15 cellular contexts compared by ENCODE assay signal in genomic region chr1:53340660-53341520, GRCh38. TPM values are rescaled to one million over a fixed set of nuclear protein-coding genes. Genes with fewer than 3 reads are reported as not detected.
DNase-seq lines count a peak whose midpoint lies in the region; ATAC-seq, FAIRE-seq and TF ChIP-seq lines count a peak whose summit lies in the region.
"Had no signal": no experiment of that assay in that cellular context is flagged by ENCODE, and none has a peak within 500 bp of the region (broad histone marks: within the 10 kb centered on the region; RNA-seq: fewer than 3 reads in every experiment).

No MANE protein-coding gene starts in this region.

- DNase-seq in stimulated activated naive CD4-positive, alpha-beta T cell treated with Interleukin-2 at 50 U/mL for 16 hours (lab: John Stamatoyannopoulos, UW), result peak; percentile 36
- no peak for DNase-seq in stimulated activated naive CD4-positive, alpha-beta T cell (lab: John Stamatoyannopoulos, UW)
- DNase-seq in K562 (ENCODE audit: extremely low read depth in 1 of 4, low spot score in 3 of 4), result no peak
- DNase-seq in stimulated activated CD4-positive, alpha-beta T cell treated with anti-CD3 and anti-CD28 coated beads, Interleukin-1b, Interleukin-23, amount 100 ng/mL, for 48 hours, result peak; percentile 68
- DNase-seq in medulla oblongata (ENCODE audit: extremely low spot score), result no peak
- no peak for DNase-seq in GM19240 (ENCODE audit: insufficient read length, low spot score)
- no peak for DNase-seq in NCI-H1694 treated with DMSO at 0.1 percent for 48 hours (lab: John Stamatoyannopoulos, UW)
- DNase-seq: amygdala, NCI-H1092 treated with DMSO at 0.1 percent for 48 hours, SHP77 had no signal

- BruUV-seq in K562 (replicated peaks; lab: Mats Ljungman, UMichigan), result no TSS peak

- H2AFZ ChIP-seq in K562 (ENCODE audit: low read depth, low read length), result no peak overlapping the region

- no peak for TF ChIP-seq RAD21 in K562 (CRISPR knock-in tag; conservative IDR thresholded peaks at IDR 0.05 in 1 of 2, IDR thresholded peaks at IDR 0.05 in 1 of 2)

- no peaks in the 10 kb centered on the region for H3K79me2 ChIP-seq in K562 (ENCODE audit: control insufficient read depth, insufficient read depth, low read length)

- H3K4me3 ChIP-seq in K562, result no peak overlapping the region
- H3K4me3 ChIP-seq: heart left ventricle, pancreas had no signal

- TF ChIP-seq EP300 in K562 (IDR thresholded peaks at IDR 0.05; ENCODE audit: low read length), result no peak

- no peak for FAIRE-seq in K562 (lab: Jason Lieb, UNC)
- FAIRE-seq: colon, pancreas had no signal

- H3K36me3 ChIP-seq in K562 (ENCODE audit: control insufficient read depth, insufficient read depth, low read length), result no peaks in the 10 kb centered on the region
- H3K36me3 ChIP-seq: heart left ventricle, pancreas had no signal

- TF ChIP-seq CTCF in K562 (IDR thresholded peaks at IDR 0.05 in 2 of 3, conservative IDR thresholded peaks at IDR 0.05 in 1 of 3; ENCODE audit: insufficient read depth in 2 of 3, low read depth in 1 of 3, low read length in 3 of 3), result no peak

- POLR2A ChIA-PET in K562 (lab: Yijun Ruan, JAX), result interaction anchor here (0.5 to 1.0 kb wide), 4 partner anchors 9 to 42 kb away, joined by 3 to 5 read pairs (median 3); no protein-coding TSS in a partner anchor

- CTCF ChIA-PET in K562 (lab: Yijun Ruan, JAX; ENCODE audit: low intra/inter-chr PET ratio), result no interaction called here

- no peaks in the 10 kb centered on the region for H3K9me1 ChIP-seq in K562 (ENCODE audit: control insufficient read depth, insufficient read depth, low read length)

- H3K27ac ChIP-seq in K562 (ENCODE audit: extremely low read depth, low read depth, low read length), result no peak overlapping the region
- H3K27ac ChIP-seq: heart left ventricle, pancreas had no signal

- ATAC-seq in K562, result no peak
- no peak for ATAC-seq in GM21447 (IDR thresholded peaks at IDR 0.05; ENCODE audit: unreplicated experiment)
- ATAC-seq: pancreas; stimulated activated memory B cell treated with anti-CD40 and anti-IgM and Interleukin-4, amounts not matched to agents 10 μg/mL and 1 μg/mL and 100 μg/mL, for 72 hours had no signal

- H3K4me2 ChIP-seq in K562 (ENCODE audit: insufficient read depth, low read length), result no peak overlapping the region

- no peak for TF ChIP-seq POLR2A in K562 (conservative IDR thresholded peaks at IDR 0.05)

- WGBS in K562 (ENCODE audit: insufficient coverage, low coverage, missing lambda C conversion rate), result 5% methylated on average over 9 of the region's 9 CpGs

- H3K4me1 ChIP-seq in K562 (replicated peaks in 1 of 2; ENCODE audit: control insufficient read depth in 2 of 2, insufficient read depth in 2 of 2, low read length in 2 of 2), result no peaks in the 10 kb centered on the region
- H3K4me1 ChIP-seq: heart left ventricle, pancreas had no signal

- no peaks in the 10 kb centered on the region for H4K20me1 ChIP-seq in K562 (replicated peaks; ENCODE audit: control insufficient read depth, insufficient read depth, low read length)

- H3K9me3 ChIP-seq in K562 (replicated peaks; ENCODE audit: control insufficient read depth, insufficient read depth, low read depth, low read length), result no peaks in the 10 kb centered on the region
- H3K9me3 ChIP-seq: heart left ventricle, pancreas had no signal

- no peak overlapping the region for H3K9ac ChIP-seq in K562 (ENCODE audit: insufficient read depth in 1 of 2, low read depth in 2 of 2, low read length in 2 of 2)

- H3K27me3 ChIP-seq in K562 (ENCODE audit: control insufficient read depth in 2 of 2, insufficient read depth in 2 of 2, low read length in 2 of 2), result peaks cover 42 to 76% of the 10 kb centered on the region in 2 experiments
- H3K27me3 ChIP-seq: pancreas had no signal

- intact Hi-C loops in K562 (cut with micrococcal nuclease), result no loop called here

- in situ Hi-C loops in K562 (cut with MboI), result no loop called here

TF ChIP-seq in K562, 482 proteins besides CTCF, POLR2A, EP300 and RAD21 (continues in another document):
- TF ChIP-seq ZNF407 (IDR thresholded peaks at IDR 0.05; ENCODE audit: low read depth) (no peak), ZNF431 (CRISPR knock-in tag; IDR thresholded peaks at IDR 0.05) (peak; percentile 90), HSF4 (CRISPR knock-in tag; IDR thresholded peaks at IDR 0.05; ENCODE audit: borderline replicate concordance) (no peak), FOXO4 (CRISPR knock-in tag; IDR thresholded peaks at IDR 0.05) (no peak), TBL1XR1 (IDR thresholded peaks at IDR 0.05; ENCODE audit: low read length in 2 of 2) (no peak)

RNA-seq across cellular contexts. Expression of gene LRP8, which starts 13.0 kb away (rescaled TPM):
- total RNA-seq in K562 (2011; cell fraction: chromatin; rRNA removed; ENCODE audit: low replicate concordance), result 204 and 345 TPM in 2 replicates
- 194 and 216 TPM in 2 replicates for total RNA-seq in K562 (2011; cell fraction: nucleolus; rRNA removed)
- total RNA-seq in K562 (2011; cell fraction: nucleoplasm; rRNA removed), result 168 and 198 TPM in 2 replicates
- total RNA-seq in K562 (2014; rRNA removed) (24.2 and 27.6 TPM in 2 replicates), K562 (2014; rRNA removed; fragmentation: Illumina TruSeq; extraction: Trizol) (27.5 and 29.1 TPM in 2 replicates), K562 (2015; rRNA removed; fragmentation: Illumina TruSeq; extraction: Trizol) (35.3 and 35.9 TPM in 2 replicates), K562 (2021) (34.3 and 42.7 TPM in 2 replicates)
- polyA plus RNA-seq in K562 (2011; rRNA removed) (56.1 and 81.1 TPM in 2 replicates), K562 (2014; fragmentation: Illumina TruSeq; extraction: Trizol) (41.4 and 44.4 TPM in 2 replicates), K562 (2014; fragmentation: Nextera tagmentation; extraction: Ambion mirVana) (1 to 10 TPM; 7.1 to 8.8 TPM), K562 (2014; rRNA removed) (31.3 and 35.3 TPM in 2 replicates)
- 51.8 and 56.8 TPM in 2 replicates for polyA plus RNA-seq in K562 (2011; cell fraction: cytosol; rRNA removed)
- 300 and 376 TPM in 2 replicates for polyA plus RNA-seq in K562 (2011; cell fraction: nucleus; rRNA removed)
- 19.3 and 23.5 TPM in 2 replicates for polyA plus RNA-seq in K562 (2012)
- 90.5 and 95.8 TPM in 2 replicates for polyA minus RNA-seq in K562 (2011; rRNA and poly(A)+ RNA removed)
- 33.8 and 37.6 TPM in 2 replicates for polyA minus RNA-seq in K562 (2011; cell fraction: cytosol; rRNA and poly(A)+ RNA removed)
- 90.9 and 98.3 TPM in 2 replicates for polyA minus RNA-seq in K562 (2011; cell fraction: nucleus; rRNA and poly(A)+ RNA removed)

Comparison
In these comparisons a context has a peak if more than half of its experiments do, and no peak if none do; other contexts are left out.
1. DNase-seq: peak in stimulated activated naive CD4-positive, alpha-beta T cell treated with Interleukin-2 at 50 U/mL for 16 hours (single experiment) and stimulated activated CD4-positive, alpha-beta T cell treated with anti-CD3 and anti-CD28 coated beads, Interleukin-1b, Interleukin-23, amount 100 ng/mL, for 48 hours (single experiment); none in stimulated activated naive CD4-positive, alpha-beta T cell (0 of 6), K562 (0 of 4), medulla oblongata (single experiment), GM19240 (single experiment) and NCI-H1694 treated with DMSO at 0.1 percent for 48 hours (single experiment).